8 cellular contexts compared by ENCODE assay signal in genomic region chr5:33439905-33440481, GRCh38. TPM values are rescaled to one million over a fixed set of nuclear protein-coding genes. Genes with fewer than 3 reads are reported as not detected.
DNase-seq lines count a peak whose midpoint lies in the region; ATAC-seq, FAIRE-seq and TF ChIP-seq lines count a peak whose summit lies in the region.

No MANE protein-coding gene starts in this region.

- H3K36me3 Mint-ChIP-seq in Calu3 (ENCODE audit: insufficient read depth, unreplicated experiment): peaks cover 21% of the 10 kb centered on the region
- H3K36me3 Mint-ChIP-seq in activated T-cell treated with anti-CD3 and anti-CD28 coated beads, Interleukin-2, amount 50 U/mL, for 24 hours (ENCODE audit: low read depth): peaks cover 22% of the 10 kb centered on the region

- intact Hi-C loops in Calu3 (cut with micrococcal nuclease; ENCODE audit: unreplicated experiment): loop anchor here (10.0 kb wide), 1 partner anchor 1025 kb away; no protein-coding TSS in a partner anchor
- intact Hi-C loops in pancreas (cut with DNase I): loop anchor here in 1 of 3 donors (10.0 kb wide), 2 partner anchors 495 to 525 kb away; partner anchors contain the start of gene RXFP3

- no peaks in the 10 kb centered on the region for H3K27me3 ChIP-seq in effector memory CD4-positive, alpha-beta T cell (replicated peaks; ENCODE audit: control insufficient read depth, insufficient read depth, low read length, poor library complexity, severe bottlenecking)
- no peaks in the 10 kb centered on the region for H3K27me3 ChIP-seq in pancreas

- H3K36me3 ChIP-seq in effector memory CD4-positive, alpha-beta T cell (ENCODE audit: control insufficient read depth, insufficient read depth, low read length): no peaks in the 10 kb centered on the region
- no peaks in the 10 kb centered on the region for H3K36me3 ChIP-seq in pancreas

- no peaks in the 10 kb centered on the region for H3K9me3 Mint-ChIP-seq in Calu3 (ENCODE audit: low read depth, unreplicated experiment)
- no peaks in the 10 kb centered on the region for H3K9me3 Mint-ChIP-seq in activated T-cell treated with anti-CD3 and anti-CD28 coated beads, Interleukin-2, amount 50 U/mL, for 24 hours

- POLR2A ChIA-PET in GM10248 (lab: Yijun Ruan, JAX): interaction anchor here (1.0 kb wide), 1 partner anchor 223 kb away, joined by 4 read pairs; no protein-coding TSS in a partner anchor

- no peak for DNase-seq in Calu3
- DNase-seq in LoVo (ENCODE audit: low spot score): peak; percentile 32
- DNase-seq in effector memory CD4-positive, alpha-beta T cell: no peak
- no peak for DNase-seq in pancreas
- no peak for DNase-seq in activated T-cell treated with anti-CD3 and anti-CD28 coated beads, Interleukin-2, amount 50 U/mL, for 24 hours
- no peak for DNase-seq in NCI-H2029 treated with DMSO at 0.1 percent for 48 hours (lab: John Stamatoyannopoulos, UW)
- no peak for DNase-seq in GM10248 (ENCODE audit: extremely low spot score)

- no peak overlapping the region for H3K27ac Mint-ChIP-seq in Calu3 (ENCODE audit: unreplicated experiment)
- no peak overlapping the region for H3K27ac Mint-ChIP-seq in activated T-cell treated with anti-CD3 and anti-CD28 coated beads, Interleukin-2, amount 50 U/mL, for 24 hours

- TF ChIP-seq CTCF in Calu3 (IDR thresholded peaks at IDR 0.05; ENCODE audit: unreplicated experiment) (no peak), pancreas (IDR thresholded peaks at IDR 0.05) (no peak), GM10248 (IDR thresholded peaks at IDR 0.05; ENCODE audit: control extremely low read depth, extremely low read depth, low read depth, missing control alignments) (no peak)

- H3K4me1 ChIP-seq in effector memory CD4-positive, alpha-beta T cell (ENCODE audit: control insufficient read depth, insufficient read depth, low read length, poor library complexity, severe bottlenecking): peaks cover 6% of the 10 kb centered on the region
- peaks cover 10 to 29% (median 12%) of the 10 kb centered on the region in 3 donors for H3K4me1 ChIP-seq in pancreas

- H3K4me3 ChIP-seq in effector memory CD4-positive, alpha-beta T cell (ENCODE audit: insufficient read depth, low read depth, low read length, poor library complexity, severe bottlenecking): peak overlapping the region; percentile 75
- H3K4me3 ChIP-seq in pancreas: peak overlapping the region; percentile 50 to 72 (median 54)

- H3K9me3 ChIP-seq in effector memory CD4-positive, alpha-beta T cell (ENCODE audit: control insufficient read depth, low read length): no peaks in the 10 kb centered on the region
- no peaks in the 10 kb centered on the region for H3K9me3 ChIP-seq in pancreas

- H3K27ac ChIP-seq in effector memory CD4-positive, alpha-beta T cell (ENCODE audit: insufficient read depth, low read length, poor library complexity, severe bottlenecking): peak overlapping the region; percentile 74
- H3K27ac ChIP-seq in pancreas: peak overlapping the region; percentile 67 to 86 (median 86)

- H3K4me3 Mint-ChIP-seq in Calu3 (ENCODE audit: low read depth, unreplicated experiment): no peak overlapping the region
- H3K4me3 Mint-ChIP-seq in activated T-cell treated with anti-CD3 and anti-CD28 coated beads, Interleukin-2, amount 50 U/mL, for 24 hours: no peak overlapping the region

- FAIRE-seq in pancreas (lab: Jason Lieb, UNC): no peak

- 0 to 2% methylated on average over 18 of the region's 18 CpGs for WGBS in pancreas, 2 donors

- ATAC-seq in pancreas (peak in 2 of 4 donors; percentile 21 to 52), GM21447 (IDR thresholded peaks at IDR 0.05; ENCODE audit: unreplicated experiment) (no peak)

- TSS peak; percentile 85 for BruUV-seq in Calu3 (replicated peaks; lab: Mats Ljungman, UMichigan)

- H3K4me1 Mint-ChIP-seq in Calu3 (ENCODE audit: low read depth, unreplicated experiment): peaks cover 21% of the 10 kb centered on the region
- H3K4me1 Mint-ChIP-seq in activated T-cell treated with anti-CD3 and anti-CD28 coated beads, Interleukin-2, amount 50 U/mL, for 24 hours (ENCODE audit: low read depth): peaks cover 28% of the 10 kb centered on the region

- CTCF ChIA-PET in Calu3 (lab: Charles Lee): interaction anchor here (0.5 kb wide), 1 partner anchor 11 kb away, joined by 3 read pairs; no protein-coding TSS in a partner anchor
- CTCF ChIA-PET in GM10248 (lab: Yijun Ruan, JAX): interaction anchor here (1.0 to 3.7 kb wide), 5 partner anchors 14 to 530 kb away, joined by 3 to 27 read pairs (median 4); no protein-coding TSS in a partner anchor

- H3K27me3 Mint-ChIP-seq in Calu3 (ENCODE audit: unreplicated experiment): no peaks in the 10 kb centered on the region
- H3K27me3 Mint-ChIP-seq in activated T-cell treated with anti-CD3 and anti-CD28 coated beads, Interleukin-2, amount 50 U/mL, for 24 hours: peaks cover 3% of the 10 kb centered on the region

RNA-seq across cellular contexts. Expression of gene TARS1, which starts 0.8 kb away (rescaled TPM):
- 168 and 201 TPM in 2 replicates for total RNA-seq in Calu3 (2022)
- total RNA-seq in pancreas: 100 to 1,000 TPM in 1 of 6 donors, 10 to 100 TPM in 5; 44.5 to 161 (median 57.0) TPM
- 10 to 100 TPM; 42.6 to 43.8 TPM for polyA plus RNA-seq in pancreas
